ENCODE assay signal across 8 cellular contexts in the genomic region with DNA sequence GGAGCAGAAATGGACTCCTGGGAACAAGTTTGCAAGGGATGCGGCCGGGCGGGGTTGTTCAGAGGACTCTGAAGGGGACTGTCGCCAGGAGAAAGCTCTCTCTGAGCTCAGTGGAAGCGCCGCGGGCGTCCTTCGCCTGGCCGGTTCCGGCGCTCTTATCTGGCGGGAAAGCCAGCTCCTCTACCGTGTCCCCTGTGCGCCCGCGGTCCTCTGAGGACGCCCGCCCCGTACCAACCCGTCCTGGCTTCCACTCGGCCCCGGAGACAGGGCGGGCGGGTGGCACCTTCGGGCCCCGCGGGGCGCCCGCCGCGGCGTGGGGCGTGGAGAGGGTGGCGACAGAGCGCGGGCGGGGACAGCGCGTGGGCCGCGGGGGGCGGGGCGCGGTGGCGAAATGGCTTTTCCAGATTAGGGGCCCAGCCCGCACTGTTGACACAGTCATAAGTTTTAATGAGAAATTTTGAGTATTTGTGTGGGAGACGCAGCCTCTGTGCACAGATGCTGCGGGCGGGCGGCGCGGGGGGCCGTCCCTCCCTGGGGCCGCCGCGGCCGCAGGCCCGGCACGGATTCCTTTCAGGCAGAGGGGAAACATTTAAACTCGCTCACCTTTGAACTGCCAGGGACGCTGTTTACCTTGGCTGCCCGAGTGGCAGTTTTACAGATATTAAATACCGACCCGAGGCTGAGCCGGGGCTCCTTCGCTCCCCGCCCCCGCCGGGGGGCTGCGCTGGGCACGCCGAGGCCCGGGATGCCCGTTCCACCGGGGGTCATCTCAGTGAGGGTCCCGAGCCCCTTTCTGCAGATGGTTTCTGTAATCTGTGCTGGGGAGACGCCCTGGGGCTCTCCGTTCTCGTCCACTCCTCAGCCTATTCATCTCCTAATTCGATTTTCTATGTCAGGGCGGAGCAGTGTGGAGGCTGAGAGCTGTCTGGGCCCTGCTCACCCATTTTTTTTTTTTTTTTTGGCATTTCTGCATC.
DNase-seq lines count a peak whose midpoint lies in the region; ATAC-seq and TF ChIP-seq lines count a peak whose summit lies in the region.

No MANE protein-coding gene starts in this region.

- ATAC-seq in HG03280 (IDR thresholded peaks at IDR 0.05; ENCODE audit: unreplicated experiment) (peak; percentile 42), gastrocnemius medialis (peak; percentile 19 to 30), HG03469 (IDR thresholded peaks at IDR 0.05; ENCODE audit: unreplicated experiment) (no peak)

- H3K27ac ChIP-seq in left ventricle myocardium inferior (replicated peaks) (no peak overlapping the region), gastrocnemius medialis (no peak overlapping the region)

- H3K27me3 ChIP-seq in BJ (ENCODE audit: control insufficient read depth, insufficient read depth, low read length) (peaks cover 20% of the 10 kb centered on the region), left ventricle myocardium inferior (ENCODE audit: low read depth) (peaks cover 96% of the 10 kb centered on the region), gastrocnemius medialis (peaks cover 26 to 44% (median 31%) of the 10 kb centered on the region in 3 donors)

- H3K4me1 ChIP-seq in left ventricle myocardium inferior (peaks cover 17% of the 10 kb centered on the region), gastrocnemius medialis (peaks cover 0 to 8% of the 10 kb centered on the region in 2 donors)

- H3K36me3 ChIP-seq in BJ (ENCODE audit: control insufficient read depth, insufficient read depth, low read length) (no peaks in the 10 kb centered on the region), left ventricle myocardium inferior (no peaks in the 10 kb centered on the region), gastrocnemius medialis (no peaks in the 10 kb centered on the region)

- DNase-seq in BJ (ENCODE audit: low read depth), result no peak
- DNase-seq in activated T-cell treated with anti-CD3 and anti-CD28 coated beads for 4 hours, result peak; percentile 23
- DNase-seq in left ventricle myocardium inferior, result peak; percentile 22
- DNase-seq in gastrocnemius medialis, result no peak
- DNase-seq in inferior parietal cortex (ENCODE audit: extremely low spot score), result no peak
- no peak for DNase-seq in HPDE6-E6E7 (ENCODE audit: extremely low spot score)

- CTCF ChIA-PET in BJ (lab: Yijun Ruan, JAX), result interaction anchor here (0.6 to 2.0 kb wide), 2 partner anchors 11 to 61 kb away, joined by 4 read pairs; no protein-coding TSS in a partner anchor

- no peaks in the 10 kb centered on the region for H3K9me3 ChIP-seq in left ventricle myocardium inferior (replicated peaks)
- H3K9me3 ChIP-seq in gastrocnemius medialis, result no peaks in the 10 kb centered on the region

- POLR2A ChIA-PET in BJ (lab: Charles Lee), result no interaction called here

- TF ChIP-seq CTCF in BJ (IDR thresholded peaks at IDR 0.05; ENCODE audit: insufficient read depth, low read depth, low read length) (no peak), left ventricle myocardium inferior (IDR thresholded peaks at IDR 0.05; ENCODE audit: borderline replicate concordance) (no peak), gastrocnemius medialis (IDR thresholded peaks at IDR 0.05 in 4 of 5, conservative IDR thresholded peaks at IDR 0.05 in 1 of 5) (no peak)

- H3K4me3 ChIP-seq in BJ (ENCODE audit: low read depth, low read length) (peak overlapping the region; percentile 19; the same call in 1 of the 2 replicates), left ventricle myocardium inferior (peak overlapping the region; percentile 68), gastrocnemius medialis (peak overlapping the region; percentile 43 to 59 (median 50))

- no peak for TF ChIP-seq POLR2A in gastrocnemius medialis (IDR thresholded peaks at IDR 0.05)

- in situ Hi-C loops in gastrocnemius medialis (cut with MboI; ENCODE audit: low sequenced_read_pairs in 4 of 4), result no loop called here

- intact Hi-C loops in left ventricle myocardium inferior (cut with micrococcal nuclease), result no loop called here
- intact Hi-C loops in gastrocnemius medialis (cut with DNase I; ENCODE audit: low total_unique reads), result no loop called here

Comparison
In these comparisons a context has a peak if more than half of its experiments do, and no peak if none do; other contexts are left out.
1. DNase-seq: peak in activated T-cell treated with anti-CD3 and anti-CD28 coated beads for 4 hours (single experiment) and left ventricle myocardium inferior (single experiment); none in BJ (single experiment), gastrocnemius medialis (0 of 2), inferior parietal cortex (single experiment) and HPDE6-E6E7 (single experiment).
2. Peak in every context shown above with its lines, with median percentiles within 50 percentile points of each other: H3K4me3 ChIP-seq.